ENCODE assay signal across 8 cellular contexts in the genomic region with DNA sequence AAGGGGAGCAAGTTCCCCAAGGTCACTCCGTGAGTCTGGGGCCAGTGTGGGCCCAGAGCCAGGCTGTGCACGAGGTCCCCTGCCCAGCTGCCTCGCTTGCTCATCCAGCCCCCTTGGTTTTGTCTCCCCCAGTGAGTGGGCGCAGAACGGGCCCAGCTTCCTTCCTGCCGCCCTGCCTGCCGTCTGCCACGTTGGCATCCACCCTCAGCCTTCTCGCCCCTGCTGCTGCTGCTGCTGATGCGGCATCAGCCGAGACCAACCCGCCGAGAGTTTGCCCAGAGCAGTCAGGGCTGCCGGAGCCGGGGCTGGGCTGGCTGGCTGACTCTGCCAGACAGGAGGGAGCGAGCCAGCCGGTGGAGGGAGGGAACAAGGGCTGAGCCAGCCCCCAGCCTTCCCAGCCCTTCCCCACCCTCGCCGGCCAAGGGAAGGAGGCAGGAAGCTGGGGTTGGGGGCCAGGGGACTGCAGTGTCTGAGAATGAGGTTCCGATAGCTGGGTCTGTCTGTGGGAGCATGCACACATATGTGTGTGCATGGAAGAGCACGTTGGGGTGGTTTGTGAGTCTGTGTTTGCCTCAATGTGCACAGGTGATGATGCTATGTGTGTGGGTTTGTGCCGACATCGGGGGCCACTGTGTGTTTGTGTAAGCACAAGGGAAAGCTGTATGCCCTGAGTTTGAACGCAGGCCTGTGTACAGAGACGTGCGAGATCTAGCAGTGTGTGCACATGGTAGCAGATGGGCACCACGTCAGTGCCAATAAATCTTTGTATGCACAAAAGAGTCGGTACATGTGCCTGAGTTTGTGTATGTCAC. TPM values are rescaled to one million over a fixed set of nuclear protein-coding genes. Genes with fewer than 3 reads are reported as not detected.
DNase-seq lines count a peak whose midpoint lies in the region; ATAC-seq and TF ChIP-seq lines count a peak whose summit lies in the region.

No MANE protein-coding gene starts in this region.

- no peak for DNase-seq in WTC11 (ENCODE audit: low spot score)
- DNase-seq in naive thymus-derived CD4-positive, alpha-beta T cell = peak in 8 of 9 donors; percentile 44 to 61 (median 53)
- no peak for DNase-seq in DMS153 (lab: John Stamatoyannopoulos, UW)
- no peak for DNase-seq in HAP-1 (ENCODE audit: low spot score in 2 of 2)
- DNase-seq in NOMO-1 treated with dmso at 0.1 percent for 144 hours (lab: John Stamatoyannopoulos, UW; ENCODE audit: unreplicated experiment) = no peak
- DNase-seq in AML-193 (lab: John Stamatoyannopoulos, UW) = no peak

- no peak for ATAC-seq in WTC11
- ATAC-seq in naive thymus-derived CD4-positive, alpha-beta T cell = peak; percentile 38

- H3K9me3 Mint-ChIP-seq in WTC11 = no peaks in the 10 kb centered on the region
- H3K9me3 Mint-ChIP-seq in brain = peaks cover 0 to 4% (median 0%) of the 10 kb centered on the region in 5 experiments
- H3K9me3 Mint-ChIP-seq in naive thymus-derived CD4-positive, alpha-beta T cell = no peaks in the 10 kb centered on the region

- H3K36me3 ChIP-seq in naive thymus-derived CD4-positive, alpha-beta T cell (ENCODE audit: control insufficient read depth in 2 of 3, insufficient read depth in 3 of 3, low read length in 3 of 3) = no peaks in the 10 kb centered on the region
- H3K36me3 ChIP-seq in thymus (ENCODE audit: control insufficient read depth, insufficient read depth) (no peaks in the 10 kb centered on the region), HAP-1 (replicated peaks) (no peaks in the 10 kb centered on the region)

- intact Hi-C loops in naive thymus-derived CD4-positive, alpha-beta T cell (cut with micrococcal nuclease) = loop anchor here (1.0 to 5.0 kb wide), 6 partner anchors 47 to 179 kb away; partner anchors contain the start of gene SYTL1 (in 1 of the 2)

- H3K27ac Mint-ChIP-seq in WTC11 = no peak overlapping the region; the same call in 1 of the 2 replicates
- peak overlapping the region; percentile 96 to 99 (median 98) for H3K27ac Mint-ChIP-seq in brain
- H3K27ac Mint-ChIP-seq in naive thymus-derived CD4-positive, alpha-beta T cell = peak overlapping the region; percentile 92 to 99 (median 98)

- H3K27me3 Mint-ChIP-seq in WTC11 (ENCODE audit: low read depth) = no peaks in the 10 kb centered on the region
- H3K27me3 Mint-ChIP-seq in brain = peaks cover 3% of the 10 kb centered on the region
- H3K27me3 Mint-ChIP-seq in naive thymus-derived CD4-positive, alpha-beta T cell = no peaks in the 10 kb centered on the region

- no peaks in the 10 kb centered on the region for H3K27me3 ChIP-seq in naive thymus-derived CD4-positive, alpha-beta T cell (ENCODE audit: control insufficient read depth in 2 of 2, insufficient read depth in 2 of 2, low read length in 2 of 2)
- no peaks in the 10 kb centered on the region for H3K27me3 ChIP-seq in thymus (ENCODE audit: control insufficient read depth, insufficient read depth)
- no peaks in the 10 kb centered on the region for H3K27me3 ChIP-seq in HAP-1 (ENCODE audit: low read depth)

- CTCF ChIA-PET in WTC11 (lab: Charles Lee) = interaction anchor here (0.6 to 3.0 kb wide), 5 partner anchors 27 to 130 kb away, joined by 3 to 35 read pairs (median 5); no protein-coding TSS in a partner anchor
- CTCF ChIA-PET in naive thymus-derived CD4-positive, alpha-beta T cell (lab: Charles Lee) = interaction anchor here (0.7 to 1.8 kb wide), 10 partner anchors 35 to 225 kb away, joined by 3 to 11 read pairs (median 3); no protein-coding TSS in a partner anchor

- H3K36me3 Mint-ChIP-seq in WTC11 (no peaks in the 10 kb centered on the region), brain (no peaks in the 10 kb centered on the region)
- H3K36me3 Mint-ChIP-seq in naive thymus-derived CD4-positive, alpha-beta T cell = peaks cover 0 to 9% (median 0%) of the 10 kb centered on the region in 5 donors

- peak overlapping the region; percentile 74 for H3K4me3 ChIP-seq in naive thymus-derived CD4-positive, alpha-beta T cell (ENCODE audit: low read length)
- H3K4me3 ChIP-seq in thymus (ENCODE audit: low read length) (peak overlapping the region; percentile 45), HAP-1 (no peak overlapping the region)

- no peak overlapping the region for H3K4me3 Mint-ChIP-seq in WTC11
- H3K4me3 Mint-ChIP-seq in brain = peak overlapping the region; percentile 26 to 78 (median 54)
- peak overlapping the region; percentile 92 to 98 (median 95) for H3K4me3 Mint-ChIP-seq in naive thymus-derived CD4-positive, alpha-beta T cell

- H3K27ac ChIP-seq in naive thymus-derived CD4-positive, alpha-beta T cell (ENCODE audit: low read depth, low read length) = peak overlapping the region; percentile 93
- H3K27ac ChIP-seq in thymus (ENCODE audit: low read depth) = peak overlapping the region; percentile 91

- no peaks in the 10 kb centered on the region for H3K9me3 ChIP-seq in naive thymus-derived CD4-positive, alpha-beta T cell (ENCODE audit: control insufficient read depth in 2 of 3, low read length in 3 of 3)
- H3K9me3 ChIP-seq in thymus (ENCODE audit: control insufficient read depth) = no peaks in the 10 kb centered on the region
- H3K9me3 ChIP-seq in HAP-1 = no peaks in the 10 kb centered on the region

- H3K4me1 Mint-ChIP-seq in WTC11 (peaks cover 69% of the 10 kb centered on the region), brain (peaks cover 93% of the 10 kb centered on the region)
- H3K4me1 Mint-ChIP-seq in naive thymus-derived CD4-positive, alpha-beta T cell = peaks cover 63 to 86% (median 81%) of the 10 kb centered on the region in 7 donors

- in situ Hi-C loops in HAP-1 (cut with MboI; ENCODE audit: low sequenced_read_pairs) = no loop called here

- 16% methylated on average over 28 of the region's 28 CpGs for WGBS in thymus

- POLR2A ChIA-PET in WTC11 (lab: Charles Lee) = no interaction called here
- POLR2A ChIA-PET in naive thymus-derived CD4-positive, alpha-beta T cell (lab: Charles Lee) = interaction anchor here (0.6 to 7.6 kb wide), 17 partner anchors 16 to 151 kb away, joined by 3 to 59 read pairs (median 4); partner anchors contain the start of genes AHDC1, IFI6 and WASF2

- TF ChIP-seq CTCF in WTC11 (IDR thresholded peaks at IDR 0.05) = no peak
- no peak for TF ChIP-seq CTCF in brain (conservative IDR thresholded peaks at IDR 0.05)

- peaks cover 52 to 54% of the 10 kb centered on the region in 2 donors for H3K4me1 ChIP-seq in naive thymus-derived CD4-positive, alpha-beta T cell (ENCODE audit: control insufficient read depth in 2 of 2, insufficient read depth in 2 of 2, low read length in 2 of 2)
- H3K4me1 ChIP-seq in thymus (ENCODE audit: control insufficient read depth, insufficient read depth, low read length) = peaks cover 61% of the 10 kb centered on the region
- H3K4me1 ChIP-seq in HAP-1 = peaks cover 6% of the 10 kb centered on the region

TF ChIP-seq in WTC11, 78 proteins besides CTCF, POLR2A, EP300 and RAD21:
- TF ChIP-seq ZNF121 (CRISPR knock-in tag; IDR thresholded peaks at IDR 0.05) = 0 out of 2 replicates have a peak, but pooled peaks have one; percentile 21
- TF ChIP-seq ERG (CRISPR knock-in tag; IDR thresholded peaks at IDR 0.05) = no peak
- 0 out of 2 replicates have a peak, but pooled peaks have one; percentile 14 for TF ChIP-seq GABPB1 (CRISPR knock-in tag; IDR thresholded peaks at IDR 0.05)

RNA-seq across cellular contexts. Expression of gene WASF2, which starts 31.6 kb away (rescaled TPM):
- 90.1 to 104 TPM (median 92.8 TPM) in 3 replicates for total RNA-seq in WTC11 (2021)
- 98.5 TPM for polyA plus RNA-seq in brain (ENCODE audit: insufficient read depth, low read depth, low replicate concordance)
- total RNA-seq in naive thymus-derived CD4-positive, alpha-beta T cell = 100 to 1,000 TPM; 136 to 177 (median 145) TPM
- 10 to 100 TPM; 78.4 to 85.0 TPM for polyA plus RNA-seq in naive thymus-derived CD4-positive, alpha-beta T cell
- polyA plus RNA-seq in thymus = 47.4 TPM

Comparison
In these comparisons a context has a peak if more than half of its experiments do, and no peak if none do; other contexts are left out.
1. DNase-seq: peak in naive thymus-derived CD4-positive, alpha-beta T cell (8 of 9); none in WTC11 (single experiment), DMS153 (single experiment), HAP-1 (0 of 2), NOMO-1 treated with dmso at 0.1 percent for 144 hours (single experiment) and AML-193 (0 of 2).